ENCODE assay signal across 8 cellular contexts in genomic region chr21:45923146-45923545, GRCh38. TPM values are rescaled to one million over a fixed set of nuclear protein-coding genes. Genes with fewer than 3 reads are reported as not detected.
A peak's percentile ranks its signal among the peaks of the same experiment; 100 is the strongest.
DNase-seq lines count a peak whose midpoint lies in the region; FAIRE-seq and TF ChIP-seq lines count a peak whose summit lies in the region.

No MANE protein-coding gene starts in this region.

- H3K27me3 ChIP-seq in PC-9 (ENCODE audit: insufficient read depth, low read depth), result peaks cover 8% of the 10 kb centered on the region; the same call in 1 of the 2 replicates
- H3K27me3 ChIP-seq in ovary, result no peaks in the 10 kb centered on the region
- H3K27me3 ChIP-seq in thyroid gland, result no peaks in the 10 kb centered on the region

- TF ChIP-seq CTCF in GM12872 (IDR thresholded peaks at IDR 0.05; ENCODE audit: insufficient read depth, low read depth, low read length) (peak; percentile 64), PC-9 (conservative IDR thresholded peaks at IDR 0.05) (peak; percentile 78), ovary (IDR thresholded peaks at IDR 0.05) (peak; percentile 47 to 66 (median 64)), thyroid gland (IDR thresholded peaks at IDR 0.05) (peak; percentile 54 to 93 (median 61))

- DNase-seq in PC-9, result peak in 1 of 2 experiments; percentile 45
- DNase-seq in activated effector memory CD4-positive, alpha-beta T cell treated with anti-CD3 and anti-CD28 coated beads, Interleukin-2, amount 50 U/mL, for 16 hours, result peak; percentile 85
- peak; percentile 78 to 90 for DNase-seq in frontal cortex (ENCODE audit: low spot score in 2 of 2)
- peak; percentile 59 to 85 (median 69) for DNase-seq in ovary
- peak; percentile 61 to 69 for DNase-seq in thyroid gland
- DNase-seq in NCI-H2227 treated with DMSO at 0.1 percent for 48 hours (lab: John Stamatoyannopoulos, UW), result no peak
- no peak for DNase-seq in NCI-H2227 (lab: John Stamatoyannopoulos, UW; ENCODE audit: unreplicated experiment)

- no peak for FAIRE-seq in frontal cortex (lab: Jason Lieb, UNC)

- 0 to 6% (median 5%) methylated on average over 6 of the region's 6 CpGs for WGBS in ovary, 3 donors
- WGBS in thyroid gland, 2 donors, result 17 to 25% methylated on average over 5 to 6 of the region's 6 CpGs

- intact Hi-C loops in PC-9 (cut with micrococcal nuclease; ENCODE audit: unreplicated experiment) (no loop called here), ovary (cut with DNase I) (no loop called here), thyroid gland (cut with DNase I) (no loop called here)

- H3K9me3 ChIP-seq in PC-9 (ENCODE audit: insufficient read depth, low read depth), result no peaks in the 10 kb centered on the region
- no peaks in the 10 kb centered on the region for H3K9me3 ChIP-seq in ovary
- H3K9me3 ChIP-seq in thyroid gland, result no peaks in the 10 kb centered on the region

- TF ChIP-seq EP300 in ovary (IDR thresholded peaks at IDR 0.05), result no peak

- no TSS peak for BruUV-seq in PC-9 (replicated peaks; lab: Mats Ljungman, UMichigan)

- no peaks in the 10 kb centered on the region for H3K36me3 ChIP-seq in PC-9 (ENCODE audit: low read depth)
- H3K36me3 ChIP-seq in ovary, result no peaks in the 10 kb centered on the region
- no peaks in the 10 kb centered on the region for H3K36me3 ChIP-seq in thyroid gland

- H3K27ac ChIP-seq in PC-9 (no peak overlapping the region), ovary (no peak overlapping the region), thyroid gland (no peak overlapping the region)

- H3K4me2 ChIP-seq in PC-9, result no peak overlapping the region

- H4K20me1 ChIP-seq in PC-9 (ENCODE audit: insufficient read depth), result no peaks in the 10 kb centered on the region

- TF ChIP-seq POLR2A in ovary (IDR thresholded peaks at IDR 0.05), result no peak
- TF ChIP-seq POLR2A in thyroid gland (IDR thresholded peaks at IDR 0.05), result no peak

- no peaks in the 10 kb centered on the region for H3F3A ChIP-seq in PC-9 (ENCODE audit: insufficient read depth, low read depth)

- no peaks in the 10 kb centered on the region for H3K4me1 ChIP-seq in PC-9 (replicated peaks; ENCODE audit: insufficient read depth)
- no peaks in the 10 kb centered on the region for H3K4me1 ChIP-seq in ovary (ENCODE audit: insufficient read depth)
- no peaks in the 10 kb centered on the region for H3K4me1 ChIP-seq in thyroid gland

- H3K4me3 ChIP-seq in PC-9 (no peak overlapping the region), ovary (no peak overlapping the region), thyroid gland (replicated peaks in 1 of 3) (no peak overlapping the region)

- POLR2A ChIA-PET in PC-9 (lab: Charles Lee; ENCODE audit: unreplicated experiment), result no interaction called here

- no peaks in the 10 kb centered on the region for H3K9me2 ChIP-seq in PC-9 (ENCODE audit: insufficient read depth)

- H3K79me2 ChIP-seq in PC-9 (ENCODE audit: low read depth), result no peaks in the 10 kb centered on the region

- no peak overlapping the region for H2AFZ ChIP-seq in PC-9

- CTCF ChIA-PET in PC-9 (lab: Charles Lee), result interaction anchor here (0.6 kb wide), 1 partner anchor 16 kb away, joined by 10 read pairs; no protein-coding TSS in a partner anchor

RNA-seq across cellular contexts. Expression of gene COL6A1, which starts 58.4 kb away (rescaled TPM):
- total RNA-seq in PC-9 (2021), result 43.1 and 51.8 TPM in 2 replicates
- total RNA-seq in frontal cortex, result 41.6 TPM
- 100 to 1,000 TPM; 389 to 779 (median 731) TPM for total RNA-seq in ovary
- 100 to 1,000 TPM; 112 to 905 TPM for polyA plus RNA-seq in ovary
- 100 to 1,000 TPM in 3 of 4 donors, 10 to 100 TPM in 1; 96.1 to 213 (median 162) TPM for total RNA-seq in thyroid gland

Comparison
In these comparisons a context has a peak if more than half of its experiments do, and no peak if none do; other contexts are left out.
1. DNase-seq: peak in activated effector memory CD4-positive, alpha-beta T cell treated with anti-CD3 and anti-CD28 coated beads, Interleukin-2, amount 50 U/mL, for 16 hours (single experiment), frontal cortex (2 of 2), ovary (5 of 5) and thyroid gland (2 of 2); none in NCI-H2227 treated with DMSO at 0.1 percent for 48 hours (single experiment) and NCI-H2227 (single experiment).
2. Peak in every context shown above with its lines, with median percentiles within 50 percentile points of each other: CTCF ChIP-seq.